ENCODE assay signal across 25 cellular contexts in genomic region chr7:97842006-97842405, GRCh38.
"Had no signal": no experiment of that assay in that cellular context is flagged by ENCODE, and none has a peak within 500 bp of the region (broad histone marks: within the 10 kb centered on the region; RNA-seq: fewer than 3 reads in every experiment).

No MANE protein-coding gene starts in this region.

- H3K4me3 ChIP-seq: hepatocyte, left ventricle myocardium inferior, lung, mucosa of descending colon, pancreas, prostate gland, skin epidermis, suprapubic skin, tibial nerve, uterus had no signal

- H3K79me2 ChIP-seq: hepatocyte had no signal

- H3K36me3 Mint-ChIP-seq: naive thymus-derived CD8-positive, alpha-beta T cell; type B pancreatic cell had no signal

- H3K36me3 ChIP-seq: left ventricle myocardium inferior, pancreas, prostate gland, suprapubic skin, tibial nerve, uterus had no signal

- H3K9me3 ChIP-seq: mucosa of descending colon, pancreas, prostate gland, suprapubic skin, uterus had no signal

- DNase-seq: islet precursor cell; left ventricle myocardium inferior; midbrain; mucosa of descending colon; naive thymus-derived CD8-positive, alpha-beta T cell; nucleus accumbens; retina; right cardiac atrium; stimulated activated CD4-positive, alpha-beta T cell treated with anti-CD3 and anti-CD28 coated beads, Interleukin-12 subunit alpha, Interleukin-12 subunit beta, amount 100 ng/mL, for 4 hours; stimulated activated CD4-positive, alpha-beta T cell treated with anti-CD3 and anti-CD28 coated beads, Interleukin-15, amount 100 ng/mL, for 24 hours; stimulated activated CD4-positive, alpha-beta T cell treated with anti-CD3 and anti-CD28 coated beads, Interleukin-2, amount 100 ng/mL, for 24 hours; stimulated activated CD4-positive, alpha-beta T cell treated with anti-CD3 and anti-CD28 coated beads, Interleukin-4, amount 100 ng/mL, for 1 hour; stimulated activated naive CD4-positive, alpha-beta T cell had no signal

- H3K27ac ChIP-seq: hepatocyte, left ventricle myocardium inferior, pancreas, prostate gland, skin epidermis, suprapubic skin, tibial nerve, uterus had no signal

- H2AFZ ChIP-seq: hepatocyte had no signal

- H3K4me2 ChIP-seq: hepatocyte had no signal

- H3K9me3 Mint-ChIP-seq: naive thymus-derived CD8-positive, alpha-beta T cell; nephron; neural crest cell; stimulated activated naive CD8-positive, alpha-beta T cell treated with anti-CD3 and anti-CD28 coated beads, Interleukin-15, Interleukin-2, amounts not matched to agents 100 ng/mL and 50 ng/mL, for 24 hours; type B pancreatic cell had no signal

- H3K27me3 ChIP-seq: pancreas, uterus had no signal

- H3K4me3 Mint-ChIP-seq: naive thymus-derived CD8-positive, alpha-beta T cell; nephron; neural crest cell; stimulated activated naive CD8-positive, alpha-beta T cell treated with anti-CD3 and anti-CD28 coated beads, Interleukin-15, Interleukin-2, amounts not matched to agents 100 ng/mL and 50 ng/mL, for 24 hours; type B pancreatic cell had no signal

- H3K27ac Mint-ChIP-seq: naive thymus-derived CD8-positive, alpha-beta T cell; nephron; stimulated activated naive CD8-positive, alpha-beta T cell treated with anti-CD3 and anti-CD28 coated beads, Interleukin-15, Interleukin-2, amounts not matched to agents 100 ng/mL and 50 ng/mL, for 24 hours; type B pancreatic cell had no signal

- H3K4me1 Mint-ChIP-seq: naive thymus-derived CD8-positive, alpha-beta T cell; nephron; neural crest cell had no signal

- H3K4me1 ChIP-seq: left ventricle myocardium inferior, pancreas, prostate gland, suprapubic skin, tibial nerve, uterus had no signal
